In the genomic region with DNA sequence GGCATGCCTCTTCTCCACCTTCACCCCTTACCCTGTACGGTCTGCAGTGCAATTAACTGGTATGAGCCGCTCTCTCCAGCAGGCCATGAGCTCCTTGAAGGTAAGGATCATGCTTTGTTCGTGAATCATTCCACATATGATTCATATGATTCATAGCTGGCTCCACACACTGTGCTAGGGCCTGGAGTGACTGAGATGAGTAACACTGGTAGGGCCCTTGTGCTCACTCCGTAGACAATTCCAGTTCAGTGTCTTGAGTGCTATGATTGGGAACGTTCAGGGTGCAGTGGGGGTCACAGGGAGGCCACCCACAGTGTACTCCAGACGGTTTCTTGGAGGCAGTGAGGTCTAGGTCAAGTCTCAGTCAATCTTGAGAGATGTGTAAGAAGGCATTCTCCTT, we compare ENCODE assay signal across 12 cellular contexts.
DNase-seq lines count a peak whose midpoint lies in the region; ATAC-seq and TF ChIP-seq lines count a peak whose summit lies in the region.
"Had no signal": no experiment of that assay in that cellular context is flagged by ENCODE, and none has a peak within 500 bp of the region (broad histone marks: within the 10 kb centered on the region; RNA-seq: fewer than 3 reads in every experiment).

No MANE protein-coding gene starts in this region.

- DNase-seq in ELR (ENCODE audit: low read depth) = peak; percentile 84
- DNase-seq in Panc1 (ENCODE audit: low read depth, low spot score) = peak; percentile 58
- peak; percentile 67 to 77 for DNase-seq in trophoblast cell
- no peak for DNase-seq in NCI-H1105 treated with DMSO at 0.1 percent for 48 hours (lab: John Stamatoyannopoulos, UW)
- no peak for DNase-seq in activated T-cell treated with anti-CD3 and anti-CD28 coated beads, Interleukin-2, amount 50 U/mL, for 1 hour
- DNase-seq: activated CD8-positive, alpha-beta memory T cell treated with anti-CD3 and anti-CD28 coated beads, Interleukin-2, amount 50 U/mL, for 4 hours; aorta; NCI-H1694 had no signal

- H3K4me3 ChIP-seq in Panc1 (ENCODE audit: low read depth in 2 of 2, low read length in 2 of 2) (no peak overlapping the region), trophoblast cell (ENCODE audit: low read depth, low read length) (no peak overlapping the region)
- H3K4me3 ChIP-seq: GM12878 had no signal

- WGBS in trophoblast cell (ENCODE audit: extremely low coverage, insufficient coverage, insufficient read length) = no CpG with 5 or more reads among the region's 6 CpGs

- no peak overlapping the region for H2AK5ac ChIP-seq in trophoblast cell (ENCODE audit: low read length)

- H4K12ac ChIP-seq in trophoblast cell (ENCODE audit: low read depth, low read length) = no peak overlapping the region

- no peak overlapping the region for H3K4me2 ChIP-seq in trophoblast cell (ENCODE audit: low read length)

- no TSS peak for BruUV-seq in Panc1 (replicated peaks; lab: Mats Ljungman, UMichigan)

- no peak overlapping the region for H2BK12ac ChIP-seq in trophoblast cell (ENCODE audit: low read length)

- intact Hi-C loops in Panc1 (cut with micrococcal nuclease; ENCODE audit: unreplicated experiment) = no loop called here

- no peak overlapping the region for H3K14ac ChIP-seq in trophoblast cell (ENCODE audit: low read length)

- peak overlapping the region; percentile 20 for H3K23ac ChIP-seq in trophoblast cell (ENCODE audit: low read length)

- H3K79me2 ChIP-seq in trophoblast cell (ENCODE audit: control insufficient read depth, insufficient read depth, low read length, poor library complexity) = no peaks in the 10 kb centered on the region

- H3K18ac ChIP-seq in trophoblast cell (ENCODE audit: low read length) = no peak overlapping the region

- no peak overlapping the region for H3K27ac ChIP-seq in Panc1 (ENCODE audit: low read length)
- no peak overlapping the region for H3K27ac ChIP-seq in trophoblast cell (ENCODE audit: low read depth, low read length)

- POLR2A ChIA-PET in Panc1 (lab: Charles Lee) = no interaction called here

- no peak overlapping the region for H2BK120ac ChIP-seq in trophoblast cell (ENCODE audit: insufficient read depth, low read length, poor library complexity)

- H4K8ac ChIP-seq in trophoblast cell (ENCODE audit: low read depth, low read length) = no peak overlapping the region

- no peak for TF ChIP-seq CTCF in Panc1 (IDR thresholded peaks at IDR 0.05)

- no peak overlapping the region for H2BK5ac ChIP-seq in trophoblast cell (ENCODE audit: low read depth, low read length, poor library complexity)

- H3K36me3 ChIP-seq in Panc1 (ENCODE audit: control insufficient read depth, insufficient read depth, low read length) (no peaks in the 10 kb centered on the region), trophoblast cell (ENCODE audit: control insufficient read depth in 1 of 2, insufficient read depth in 2 of 2, low read length in 2 of 2) (no peaks in the 10 kb centered on the region)

- H3K9ac ChIP-seq in trophoblast cell (ENCODE audit: low read length) = peak overlapping the region; percentile 29

- CTCF ChIA-PET in Panc1 (lab: Charles Lee) = interaction anchor here (0.6 kb wide), 1 partner anchor 757 kb away, joined by 3 read pairs; no protein-coding TSS in a partner anchor

- in situ Hi-C loops in Panc1 (cut with HindIII; ENCODE audit: low pct_unique_long_range_greater_than_20kb, low sequenced_read_pairs) = no loop called here

- H3K9me3 ChIP-seq in Panc1 (ENCODE audit: control insufficient read depth, insufficient read depth, low read depth, low read length) = no peaks in the 10 kb centered on the region
- H3K9me3 ChIP-seq in trophoblast cell (ENCODE audit: insufficient read depth, low read depth, low read length) = peaks cover 7% of the 10 kb centered on the region

- H3K27me3 ChIP-seq in Panc1 (ENCODE audit: control insufficient read depth, insufficient read depth, low read length) (no peaks in the 10 kb centered on the region; the same call in none of the 2 replicates), trophoblast cell (ENCODE audit: insufficient read depth, low read length) (peaks cover 20% of the 10 kb centered on the region)

- no peaks in the 10 kb centered on the region for H3K79me1 ChIP-seq in trophoblast cell (ENCODE audit: low read length)

- ATAC-seq in Panc1 (peak; percentile 88), esophagus mucosa (peak; percentile 99), GM18867 (IDR thresholded peaks at IDR 0.05; ENCODE audit: unreplicated experiment) (no peak), GM19035 (IDR thresholded peaks at IDR 0.05; ENCODE audit: unreplicated experiment) (no peak)
- ATAC-seq: GM12878 had no signal

- H3K4me1 ChIP-seq in Panc1 (ENCODE audit: control insufficient read depth, insufficient read depth, low read length) = no peaks in the 10 kb centered on the region; the same call in 1 of the 2 replicates
- H3K4me1 ChIP-seq in trophoblast cell (ENCODE audit: control insufficient read depth in 1 of 2, insufficient read depth in 2 of 2, low read length in 2 of 2) = peaks cover 2 to 3% of the 10 kb centered on the region in 2 experiments

- no peak overlapping the region for H3K4ac ChIP-seq in trophoblast cell (ENCODE audit: low read depth, low read length)

- H2AFZ ChIP-seq in trophoblast cell (ENCODE audit: insufficient read depth, low read length, poor library complexity) = no peak overlapping the region

- H4K91ac ChIP-seq in trophoblast cell (ENCODE audit: low read depth, low read length) = no peak overlapping the region

Comparison
In these comparisons a context has a peak if more than half of its experiments do, and no peak if none do; other contexts are left out.
1. DNase-seq: peak in ELR (single experiment), Panc1 (single experiment) and trophoblast cell (2 of 2); none in NCI-H1105 treated with DMSO at 0.1 percent for 48 hours (single experiment) and activated T-cell treated with anti-CD3 and anti-CD28 coated beads, Interleukin-2, amount 50 U/mL, for 1 hour (single experiment).
2. ATAC-seq: peak in Panc1 (single experiment) and esophagus mucosa (single experiment); none in GM18867 (single experiment) and GM19035 (single experiment).